29 cellular contexts compared by ENCODE assay signal in genomic region chr4:1758306-1759121, GRCh38. TPM values are rescaled to one million over a fixed set of nuclear protein-coding genes. Genes with fewer than 3 reads are reported as not detected.
DNase-seq lines count a peak whose midpoint lies in the region; ATAC-seq and TF ChIP-seq lines count a peak whose summit lies in the region.
"Had no signal": no experiment of that assay in that cellular context is flagged by ENCODE, and none has a peak within 500 bp of the region (broad histone marks: within the 10 kb centered on the region; RNA-seq: fewer than 3 reads in every experiment).

No MANE protein-coding gene starts in this region.

- no peak overlapping the region for H3K9ac ChIP-seq in mammary epithelial cell (ENCODE audit: insufficient read depth, low read length)

- dilution Hi-C loops in mammary epithelial cell (cut with HindIII; ENCODE audit: low sequenced_read_pairs), result loop anchor here (5.0 kb wide), 2 partner anchors 69 to 99 kb away; partner anchors contain the start of gene LETM1

- intact Hi-C loops in mammary epithelial cell (cut with micrococcal nuclease), result no loop called here
- intact Hi-C loops in MCF 10A (cut with micrococcal nuclease), result no loop called here
- intact Hi-C loops in vagina (cut with DNase I), result no loop called here

- H3K4me3 ChIP-seq in mammary epithelial cell (replicated peaks in 1 of 3; ENCODE audit: insufficient read depth in 1 of 3, low read depth in 2 of 3, low read length in 3 of 3) (no peak overlapping the region), vagina (no peak overlapping the region)
- H3K4me3 ChIP-seq: adrenal gland, hepatocyte, left lung, SK-N-MC had no signal

- H2AFZ ChIP-seq in mammary epithelial cell (ENCODE audit: low read depth, low read length), result peak overlapping the region; percentile 3
- H2AFZ ChIP-seq: hepatocyte had no signal

- H3K36me3 ChIP-seq in mammary epithelial cell (ENCODE audit: insufficient read depth, low read length) (no peaks in the 10 kb centered on the region), vagina (no peaks in the 10 kb centered on the region)
- H3K36me3 ChIP-seq: adrenal gland, BE2C, brain microvascular endothelial cell, left lung had no signal

- TF ChIP-seq POLR2A in vagina (IDR thresholded peaks at IDR 0.05), result no peak

- H3K36me3 Mint-ChIP-seq in MCF 10A (ENCODE audit: insufficient read depth, unreplicated experiment), result no peaks in the 10 kb centered on the region
- no peaks in the 10 kb centered on the region for H3K36me3 Mint-ChIP-seq in activated naive CD4-positive, alpha-beta T cell treated with anti-CD3 and anti-CD28 coated beads, Interleukin-2, amount 10 ng/mL, durations not matched to agents 7 days and 5 days
- H3K36me3 Mint-ChIP-seq: immature natural killer cell; mesothelial cell of epicardium; naive thymus-derived CD8-positive, alpha-beta T cell; type B pancreatic cell had no signal

- no peaks in the 10 kb centered on the region for H3K9me3 Mint-ChIP-seq in MCF 10A (ENCODE audit: unreplicated experiment)
- no peaks in the 10 kb centered on the region for H3K9me3 Mint-ChIP-seq in activated naive CD4-positive, alpha-beta T cell treated with anti-CD3 and anti-CD28 coated beads, Interleukin-2, amount 10 ng/mL, durations not matched to agents 7 days and 5 days
- H3K9me3 Mint-ChIP-seq: activated T-cell treated with anti-CD3 and anti-CD28 coated beads, Interleukin-2, amount 50 U/mL, for 4 hours; immature natural killer cell; mesothelial cell of epicardium; naive thymus-derived CD8-positive, alpha-beta T cell; type B pancreatic cell had no signal

- no peaks in the 10 kb centered on the region for H3K79me2 ChIP-seq in mammary epithelial cell (ENCODE audit: insufficient read depth, low read length)
- H3K79me2 ChIP-seq: hepatocyte had no signal

- no TSS peak for BruUV-seq in mammary epithelial cell (replicated peaks; lab: Mats Ljungman, UMichigan)
- BruUV-seq in MCF 10A (replicated peaks; lab: Mats Ljungman, UMichigan), result no TSS peak

- H4K20me1 ChIP-seq in mammary epithelial cell (ENCODE audit: insufficient read depth, low read length), result no peaks in the 10 kb centered on the region

- POLR2A ChIA-PET in MCF 10A (lab: Yijun Ruan, JAX), result interaction anchor here (0.7 to 1.3 kb wide), 5 partner anchors 9 to 98 kb away, joined by 3 to 6 read pairs (median 3); no protein-coding TSS in a partner anchor

- H3K9me3 ChIP-seq in mammary epithelial cell (replicated peaks; ENCODE audit: insufficient read depth, low read length) (no peaks in the 10 kb centered on the region), vagina (no peaks in the 10 kb centered on the region)
- H3K9me3 ChIP-seq: adrenal gland, BE2C, left lung had no signal

- no peak overlapping the region for H3K27ac Mint-ChIP-seq in MCF 10A (ENCODE audit: low read depth, unreplicated experiment)
- no peak overlapping the region for H3K27ac Mint-ChIP-seq in activated naive CD4-positive, alpha-beta T cell treated with anti-CD3 and anti-CD28 coated beads, Interleukin-2, amount 10 ng/mL, durations not matched to agents 7 days and 5 days
- H3K27ac Mint-ChIP-seq: immature natural killer cell; naive thymus-derived CD8-positive, alpha-beta T cell; type B pancreatic cell had no signal

- CTCF ChIA-PET in mammary epithelial cell (lab: Charles Lee; ENCODE audit: low non-redundant PET) (no interaction called here), MCF 10A (lab: Yijun Ruan, JAX) (interaction anchor here (0.6 to 1.9 kb wide), 8 partner anchors 10 to 256 kb away, joined by 3 to 6 read pairs (median 4); no protein-coding TSS in a partner anchor)
- CTCF ChIA-PET in activated naive CD4-positive, alpha-beta T cell treated with anti-CD3 and anti-CD28 coated beads, Interleukin-2, amount 10 ng/mL, durations not matched to agents 7 days and 5 days (lab: Charles Lee), result interaction anchor here (1.1 kb wide), 1 partner anchor 141 kb away, joined by 3 read pairs; no protein-coding TSS in a partner anchor

- peak overlapping the region; percentile 56 for H3K4me2 ChIP-seq in mammary epithelial cell (ENCODE audit: insufficient read depth, low read depth, low read length)
- H3K4me2 ChIP-seq: hepatocyte had no signal

- H3K27ac ChIP-seq in mammary epithelial cell (ENCODE audit: insufficient read depth, low read depth, low read length) (no peak overlapping the region), vagina (peak overlapping the region; percentile 61)
- H3K27ac ChIP-seq: adrenal gland, brain microvascular endothelial cell, hepatocyte, left lung, SK-N-MC had no signal

- ATAC-seq in esophagus mucosa, result peak; percentile 70
- ATAC-seq: activated T-cell treated with anti-CD3 and anti-CD28 coated beads, Interleukin-2, amount 50 U/mL, for 4 hours; left lung; naive thymus-derived CD8-positive, alpha-beta T cell had no signal

- in situ Hi-C loops in mammary epithelial cell (cut with MboI; ENCODE audit: low sequenced_read_pairs in 2 of 2), result no loop called here

- no peak for TF ChIP-seq CTCF in mammary epithelial cell (conservative IDR thresholded peaks at IDR 0.05 in 1 of 2, IDR thresholded peaks at IDR 0.05 in 1 of 2; ENCODE audit: extremely low read depth in 1 of 2, insufficient read depth in 1 of 2, low read depth in 1 of 2, low read length in 2 of 2)
- TF ChIP-seq CTCF in MCF 10A (IDR thresholded peaks at IDR 0.05; ENCODE audit: unreplicated experiment), result no peak
- TF ChIP-seq CTCF in vagina (IDR thresholded peaks at IDR 0.05), result no peak

- H3K4me1 ChIP-seq in mammary epithelial cell (ENCODE audit: insufficient read depth, low read length), result peaks cover 12% of the 10 kb centered on the region
- peaks cover 55% of the 10 kb centered on the region for H3K4me1 ChIP-seq in vagina

- peaks cover 6% of the 10 kb centered on the region for H3K4me1 Mint-ChIP-seq in MCF 10A (ENCODE audit: insufficient read depth, unreplicated experiment)
- H3K4me1 Mint-ChIP-seq in activated naive CD4-positive, alpha-beta T cell treated with anti-CD3 and anti-CD28 coated beads, Interleukin-2, amount 10 ng/mL, durations not matched to agents 7 days and 5 days, result peaks cover 2% of the 10 kb centered on the region
- H3K4me1 Mint-ChIP-seq: immature natural killer cell had no signal

- H3K4me3 Mint-ChIP-seq in MCF 10A (ENCODE audit: unreplicated experiment), result no peak overlapping the region
- H3K4me3 Mint-ChIP-seq in activated naive CD4-positive, alpha-beta T cell treated with anti-CD3 and anti-CD28 coated beads, Interleukin-2, amount 10 ng/mL, durations not matched to agents 7 days and 5 days, result no peak overlapping the region
- H3K4me3 Mint-ChIP-seq: activated T-cell treated with anti-CD3 and anti-CD28 coated beads, Interleukin-2, amount 50 U/mL, for 4 hours; immature natural killer cell; mesothelial cell of epicardium; naive thymus-derived CD8-positive, alpha-beta T cell; type B pancreatic cell had no signal

- DNase-seq in mammary epithelial cell, result peak; percentile 35
- no peak for DNase-seq in MCF 10A (ENCODE audit: unreplicated experiment)
- no peak for DNase-seq in vagina (ENCODE audit: extremely low spot score in 2 of 2)
- no peak for DNase-seq in activated naive CD4-positive, alpha-beta T cell treated with anti-CD3 and anti-CD28 coated beads, Interleukin-2, amount 10 ng/mL, durations not matched to agents 7 days and 5 days
- no peak for DNase-seq in DMS79 (lab: John Stamatoyannopoulos, UW)
- DNase-seq: activated CD4-positive, alpha-beta T cell treated with anti-CD3 and anti-CD28 coated beads for 48 hours; activated naive CD4-positive, alpha-beta T cell; activated T-cell treated with anti-CD3 and anti-CD28 coated beads, Interleukin-2, amount 50 U/mL, for 4 hours; adrenal gland; BE2C; brain microvascular endothelial cell; DND-41; effector CD4-positive, alpha-beta T cell; foreskin melanocyte; GOT3; immature natural killer cell; Karpas-422; left lung; naive thymus-derived CD8-positive, alpha-beta T cell; NCI-H1694; NCI-H526; small intestine; stimulated activated CD4-positive, alpha-beta T cell treated with anti-CD3 and anti-CD28 coated beads, Interleukin-1b, Interleukin-23, amount 100 ng/mL, for 48 hours; T-helper 2 cell had no signal

- no peaks in the 10 kb centered on the region for H3K27me3 Mint-ChIP-seq in MCF 10A (ENCODE audit: insufficient read depth, unreplicated experiment)
- H3K27me3 Mint-ChIP-seq in activated naive CD4-positive, alpha-beta T cell treated with anti-CD3 and anti-CD28 coated beads, Interleukin-2, amount 10 ng/mL, durations not matched to agents 7 days and 5 days, result peaks cover 28% of the 10 kb centered on the region
- H3K27me3 Mint-ChIP-seq: type B pancreatic cell had no signal

- 57% methylated on average over 10 of the region's 27 CpGs for WGBS in mammary epithelial cell (ENCODE audit: low coverage, missing lambda C conversion rate)

- H3K27me3 ChIP-seq in mammary epithelial cell (ENCODE audit: insufficient read depth, low read length) (no peaks in the 10 kb centered on the region), vagina (no peaks in the 10 kb centered on the region)
- H3K27me3 ChIP-seq: adrenal gland, BE2C, brain microvascular endothelial cell, hepatocyte had no signal

RNA-seq across cellular contexts. Expression of gene FGFR3, which starts 34.6 kb away (rescaled TPM):
- total RNA-seq in mammary epithelial cell (1 to 10 TPM in 1 of 2 donors, under 1 TPM in 1; 0.67 to 6.2 TPM), MCF 10A (2022) (2.5 and 6.5 TPM in 2 replicates), esophagus mucosa (150 TPM), vagina (96.5 TPM)
- polyA plus RNA-seq in mammary epithelial cell, result 3.8 TPM
- polyA minus RNA-seq in mammary epithelial cell, result 2.1 TPM
- total RNA-seq: naive thymus-derived CD8-positive, alpha-beta T cell had no signal
- polyA plus RNA-seq: immature natural killer cell had no signal

RNA-seq across cellular contexts. Expression of gene TACC3, which starts 37.2 kb away (rescaled TPM):
- total RNA-seq in mammary epithelial cell (10 to 100 TPM in 1 of 2 donors, 1 to 10 TPM in 1; 2.3 to 73.0 TPM), MCF 10A (2022) (53.0 and 69.8 TPM in 2 replicates), esophagus mucosa (34.4 TPM), vagina (16.0 TPM)
- polyA plus RNA-seq in mammary epithelial cell, result 46.9 TPM
- 103 TPM for polyA minus RNA-seq in mammary epithelial cell

RNA-seq across cellular contexts. Expression of gene TMEM129, which starts 37.4 kb away (rescaled TPM):
- total RNA-seq in mammary epithelial cell, result 10 to 100 TPM; 31.7 to 52.7 TPM
- 21.5 TPM for polyA plus RNA-seq in mammary epithelial cell
- 15.1 TPM for polyA minus RNA-seq in mammary epithelial cell
- 25.5 and 38.3 TPM in 2 replicates for total RNA-seq in MCF 10A (2022)
- 25.5 TPM for total RNA-seq in esophagus mucosa
- total RNA-seq in vagina, result 50.6 TPM

RNA-seq across cellular contexts. Expression of gene SLBP, which starts 46.4 kb away (rescaled TPM):
- total RNA-seq in mammary epithelial cell (10 to 100 TPM; 38.0 to 55.7 TPM), MCF 10A (2022) (37.1 and 43.5 TPM in 2 replicates), esophagus mucosa (31.3 TPM), vagina (49.6 TPM)
- polyA plus RNA-seq in mammary epithelial cell, result 71.1 TPM
- 46.8 TPM for polyA minus RNA-seq in mammary epithelial cell

Comparison
In these comparisons a context has a peak if more than half of its experiments do, and no peak if none do; other contexts are left out.
1. RNA of gene FGFR3, which starts 34.6 kb away (total RNA-seq): 150 TPM in esophagus mucosa (single experiment) and 96.5 TPM in vagina (single experiment); 2.5 to 6.5 TPM in MCF 10A and 0.67 to 6.2 TPM in mammary epithelial cell; every median in the first group is over 10 times any median in the second.